In the genomic region with DNA sequence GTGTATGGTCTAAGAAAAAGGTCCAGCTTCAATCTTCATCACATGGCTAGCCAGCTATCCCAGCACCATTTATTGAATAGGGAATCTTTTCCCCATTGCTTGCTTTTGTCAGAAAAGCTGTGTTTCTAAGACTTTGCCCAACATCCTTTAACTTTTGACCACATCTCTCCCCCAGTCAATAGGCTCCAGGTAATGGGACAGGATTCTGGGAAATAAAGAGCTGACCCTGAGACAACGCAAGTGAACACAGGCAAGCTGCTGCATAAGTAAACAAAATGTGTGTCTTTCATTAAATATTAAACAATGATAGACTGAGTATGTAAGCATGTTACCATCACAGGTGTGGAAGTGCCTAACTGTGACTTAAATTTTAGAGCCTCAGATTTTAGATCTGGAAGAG, we compare ENCODE assay signal across 26 cellular contexts. TPM values are rescaled to one million over a fixed set of nuclear protein-coding genes. Genes with fewer than 3 reads are reported as not detected.
"Had no signal": no experiment of that assay in that cellular context is flagged by ENCODE, and none has a peak within 500 bp of the region (broad histone marks: within the 10 kb centered on the region; RNA-seq: fewer than 3 reads in every experiment).

No MANE protein-coding gene starts in this region.

- H3K4me1 ChIP-seq: esophagus muscularis mucosa, foreskin keratinocyte, heart right ventricle, prostate gland, sigmoid colon, uterus had no signal

- H3K27me3 ChIP-seq: foreskin keratinocyte, left lung, neutrophil, ovary, sigmoid colon, uterus had no signal

- H3K27ac ChIP-seq: esophagus muscularis mucosa, foreskin keratinocyte, heart right ventricle, left lung, neutrophil, ovary, prostate gland, sigmoid colon, thoracic aorta, uterus had no signal

- H3K9me3 ChIP-seq: esophagus muscularis mucosa, heart right ventricle, neutrophil, ovary, prostate gland, sigmoid colon, thoracic aorta, uterus had no signal

- H3K36me3 ChIP-seq: esophagus muscularis mucosa, heart right ventricle, left lung, neutrophil, ovary, prostate gland, sigmoid colon, thoracic aorta, uterus had no signal

- DNase-seq: activated B cell treated with CpG ODN at 0.5 μM for 24 hours; activated CD4-positive, alpha-beta T cell treated with anti-CD3 and anti-CD28 coated beads, Interleukin-2, amount 50 U/mL, for 1 hour; activated CD8-positive, alpha-beta T cell treated with anti-CD3 and anti-CD28 coated beads for 36 hours; activated gamma-delta T cell treated with Interleukin-2 at 50 U/mL for 16 hours; activated naive CD4-positive, alpha-beta T cell treated with anti-CD3 and anti-CD28 coated beads, Interleukin-2, amount 50 U/mL, for 16 hours; activated T-cell treated with anti-CD3 and anti-CD28 coated beads, Interleukin-2, amount 50 U/mL, for 4 hours; dermis blood vessel endothelial cell; effector CD4-positive, alpha-beta T cell; foreskin keratinocyte; heart right ventricle; left lung; mesendoderm; nephron progenitor cell; ovary; retina; sigmoid colon; stimulated activated CD4-positive, alpha-beta T cell treated with anti-CD3 and anti-CD28 coated beads, Interleukin-4, amount 100 ng/mL, for 24 hours; T-helper 2 cell; uterus had no signal

- H3K4me3 ChIP-seq: esophagus muscularis mucosa, heart right ventricle, left lung, lung, ovary, prostate gland, sigmoid colon, thoracic aorta, uterus had no signal

- ATAC-seq: activated CD8-positive, alpha-beta T cell treated with anti-CD3 and anti-CD28 coated beads for 36 hours; activated T-cell treated with anti-CD3 and anti-CD28 coated beads, Interleukin-2, amount 50 U/mL, for 4 hours; foreskin keratinocyte; heart right ventricle; stimulated activated effector memory CD8-positive, alpha-beta T cell treated with anti-CD3 and anti-CD28 coated beads, Interleukin-12 subunit alpha, Interleukin-12 subunit beta, amount 100 ng/mL, for 72 hours had no signal

RNA-seq across cellular contexts. Expression of a gene that starts 23.0 kb away (rescaled TPM):
- total RNA-seq: myocyte had no signal
